In the genomic region with DNA sequence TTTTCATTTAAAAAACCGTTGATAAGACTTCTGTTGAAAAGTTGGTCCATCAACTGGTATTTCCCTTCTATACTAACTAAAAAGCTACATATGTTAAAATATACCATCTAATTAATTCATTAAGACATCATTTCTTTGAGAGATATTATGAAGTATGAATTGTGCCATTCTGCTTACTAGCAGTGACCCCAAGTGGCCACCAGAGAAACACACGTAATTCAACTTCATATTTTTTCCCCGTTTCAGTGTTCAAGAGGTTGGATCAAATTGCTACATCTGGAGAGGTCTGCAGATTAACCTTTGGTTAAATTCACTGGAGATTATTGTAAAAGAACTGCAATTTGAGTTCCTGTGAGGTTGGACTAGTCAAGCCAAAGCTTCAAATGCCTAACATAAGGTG, we compare ENCODE assay signal across 10 cellular contexts. TPM values are rescaled to one million over a fixed set of nuclear protein-coding genes. Genes with fewer than 3 reads are reported as not detected.
"Had no signal": no experiment of that assay in that cellular context is flagged by ENCODE, and none has a peak within 500 bp of the region (broad histone marks: within the 10 kb centered on the region; RNA-seq: fewer than 3 reads in every experiment).

No MANE protein-coding gene starts in this region.

RNA-seq across cellular contexts. Expression of a gene that starts 1.4 kb away (rescaled TPM):
- total RNA-seq: activated CD4-positive, alpha-beta memory T cell treated with anti-CD3 and anti-CD28 coated beads for 36 hours; activated CD4-positive, alpha-beta T cell treated with anti-CD3 and anti-CD28 coated beads, Interleukin-2, amount 10 ng/mL, durations not matched to agents 7 days and 5 days; activated naive CD4-positive, alpha-beta T cell treated with anti-CD3 and anti-CD28 coated beads, Interleukin-2, amount 50 U/mL, for 72 hours; activated T-cell treated with anti-CD3 and anti-CD28 coated beads, Interleukin-2, amount 50 U/mL, for 4 hours; ascending aorta; MCF 10A; PC-9; RPMI7951; T-cell had no signal
- polyA plus RNA-seq: cardiac muscle cell had no signal

RNA-seq across cellular contexts. Expression of a gene that starts 30.4 kb away (rescaled TPM):
- total RNA-seq: activated CD4-positive, alpha-beta memory T cell treated with anti-CD3 and anti-CD28 coated beads for 36 hours; activated CD4-positive, alpha-beta T cell treated with anti-CD3 and anti-CD28 coated beads, Interleukin-2, amount 10 ng/mL, durations not matched to agents 7 days and 5 days; activated naive CD4-positive, alpha-beta T cell treated with anti-CD3 and anti-CD28 coated beads, Interleukin-2, amount 50 U/mL, for 72 hours; activated T-cell treated with anti-CD3 and anti-CD28 coated beads, Interleukin-2, amount 50 U/mL, for 4 hours; ascending aorta; cardiac muscle cell; MCF 10A; PC-9; RPMI7951; T-cell had no signal

RNA-seq across cellular contexts. Expression of a gene that starts 46.3 kb away (rescaled TPM):
- total RNA-seq: activated T-cell treated with anti-CD3 and anti-CD28 coated beads, Interleukin-2, amount 50 U/mL, for 4 hours; ascending aorta; MCF 10A; PC-9; T-cell had no signal
